ENCODE assay signal across 23 cellular contexts in the genomic region with DNA sequence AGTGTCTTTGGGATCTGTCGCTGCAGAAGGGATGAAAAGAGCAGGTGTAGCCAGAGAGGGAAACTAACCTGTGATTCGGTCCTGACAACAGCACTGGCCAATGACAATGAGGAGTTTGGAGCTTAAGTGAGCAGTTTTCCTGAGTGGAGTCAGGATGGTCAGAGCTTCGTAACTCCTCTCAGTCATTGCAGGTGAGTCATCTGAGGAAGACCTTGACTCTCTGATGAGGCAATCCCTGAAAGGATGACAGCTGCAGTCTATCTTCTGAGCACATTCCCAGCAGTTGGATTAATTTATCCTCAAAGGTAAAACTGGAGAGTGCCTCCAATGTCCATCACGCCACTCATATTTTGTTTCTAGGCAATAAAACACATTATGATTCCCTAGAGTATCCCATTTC.
A peak's percentile ranks its signal among the peaks of the same experiment; 100 is the strongest.
DNase-seq lines count a peak whose midpoint lies in the region; ATAC-seq, FAIRE-seq and TF ChIP-seq lines count a peak whose summit lies in the region.
"Had no signal": no experiment of that assay in that cellular context is flagged by ENCODE, and none has a peak within 500 bp of the region (broad histone marks: within the 10 kb centered on the region; RNA-seq: fewer than 3 reads in every experiment).

No MANE protein-coding gene starts in this region.

- no peak overlapping the region for H3K14ac ChIP-seq in H1 (ENCODE audit: insufficient read length)

- no peak overlapping the region for H2AK5ac ChIP-seq in H1 (ENCODE audit: low read depth, low read length)

- DNase-seq in HT1080 (ENCODE audit: low read depth): peak; percentile 65
- peak; percentile 6 for DNase-seq in NCI-H226
- no peak for DNase-seq in H1 (ENCODE audit: low read depth in 1 of 2, low spot score in 2 of 2)
- peak; percentile 84 for DNase-seq in kidney tubule cell (ENCODE audit: low spot score)
- no peak for DNase-seq in NCI-H187 (lab: John Stamatoyannopoulos, UW)
- DNase-seq in D341Med (ENCODE audit: low spot score): no peak
- DNase-seq: Caco-2; CD8-positive, alpha-beta T cell; DMS 273 treated with DMSO at 0.1 percent for 48 hours; GM23248; H9; KBM-7; MM.1S; NCI-H1694; NCI-H2081 treated with DMSO at 0.1 percent for 48 hours; NCI-H446 treated with DMSO at 0.1 percent for 48 hours; NCI-H526 treated with DMSO at 0.1 percent for 48 hours; PC-9; SHP77 had no signal

- no peak overlapping the region for H2BK120ac ChIP-seq in H1 (replicated peaks; ENCODE audit: low read depth, low read length)

- H3K23me2 ChIP-seq in H1 (ENCODE audit: low read depth, low read length): no peaks in the 10 kb centered on the region

- no peak overlapping the region for H2BK5ac ChIP-seq in H1 (ENCODE audit: low read depth, low read length)

- H4K20me1 ChIP-seq in H1 (replicated peaks in 1 of 2; ENCODE audit: control insufficient read depth in 1 of 2, insufficient read depth in 2 of 2, low read length in 2 of 2): no peaks in the 10 kb centered on the region

- no peaks in the 10 kb centered on the region for H3K27me3 ChIP-seq in H1 (replicated peaks in 1 of 4; ENCODE audit: control insufficient read depth in 3 of 4, extremely low read depth in 1 of 4, insufficient read depth in 3 of 4, low read length in 3 of 4)

- POLR2A ChIA-PET in H1 (lab: Charles Lee; ENCODE audit: partially characterized antibody): no interaction called here

- CTCF ChIA-PET in H1 (lab: Charles Lee; ENCODE audit: partially characterized antibody): no interaction called here

- TF ChIP-seq EP300 in H1 (IDR thresholded peaks at IDR 0.05; ENCODE audit: borderline replicate concordance in 1 of 2, low read depth in 2 of 2, low read length in 2 of 2): no peak

- 91% methylated on average over 4 of the region's 4 CpGs; no CpG with 5 or more reads in 1 of the 2 experiments for WGBS in H1 (ENCODE audit: extremely low coverage in 1 of 2, insufficient coverage in 1 of 2, insufficient read length in 1 of 2, insufficient replicate concordance in 2 of 2, low coverage in 1 of 2, low lambda C conversion rate in 2 of 2, missing lambda C conversion rate in 1 of 2), 2 experiments

- no peak overlapping the region for H3K9ac ChIP-seq in H1 (replicated peaks in 1 of 4; ENCODE audit: extremely low read depth in 1 of 4, low read depth in 3 of 4, low read length in 3 of 4)
- H3K9ac ChIP-seq: GM23248 had no signal

- TF ChIP-seq CTCF in H1 (IDR thresholded peaks at IDR 0.05; ENCODE audit: control extremely low read depth in 1 of 3, insufficient read depth in 1 of 3, low read depth in 1 of 3, low read length in 3 of 3): no peak

- no peak overlapping the region for H4K8ac ChIP-seq in H1 (ENCODE audit: extremely low read depth, insufficient read depth, low read length)

- no peaks in the 10 kb centered on the region for H3K4me1 ChIP-seq in H1 (replicated peaks in 1 of 4; ENCODE audit: control insufficient read depth in 3 of 4, insufficient read depth in 4 of 4, low read length in 3 of 4)
- H3K4me1 ChIP-seq: Caco-2 had no signal

- H3K27ac ChIP-seq in H1 (ENCODE audit: low read depth, low read length): no peak overlapping the region
- H3K27ac ChIP-seq: C4-2B, GM23248, PC-9, RWPE1 had no signal

- H2BK12ac ChIP-seq in H1 (ENCODE audit: low read depth, low read length): no peak overlapping the region

- FAIRE-seq in H1 (lab: Jason Lieb, UNC): no peak
- FAIRE-seq: GM18507 had no signal

- no peak overlapping the region for H3K4ac ChIP-seq in H1 (replicated peaks; ENCODE audit: insufficient read length, low read depth, low read length)

- TF ChIP-seq POLR2A in H1 (IDR thresholded peaks at IDR 0.05; ENCODE audit: control extremely low read depth in 1 of 2, low read depth in 2 of 2, low read length in 2 of 2): no peak

- no peak overlapping the region for H2BK15ac ChIP-seq in H1 (ENCODE audit: low read length)

- H3K9me3 ChIP-seq in H1 (ENCODE audit: insufficient read depth in 2 of 2, low read depth in 1 of 2, low read length in 1 of 2): no peaks in the 10 kb centered on the region
- H3K9me3 ChIP-seq: Caco-2 had no signal

- H2BK20ac ChIP-seq in H1 (ENCODE audit: low read length): no peak overlapping the region

- no peak overlapping the region for H4K91ac ChIP-seq in H1 (replicated peaks; ENCODE audit: insufficient read length, low read length)

- peak overlapping the region; percentile 73; the same call in 1 of the 2 replicates for H2AFZ ChIP-seq in H1 (ENCODE audit: low read length)
- H2AFZ ChIP-seq: GM23248, PC-9 had no signal

- H3K4me3 ChIP-seq in H1 (ENCODE audit: extremely low read depth in 1 of 4, insufficient read depth in 2 of 4, low read depth in 3 of 4, low read length in 4 of 4): no peak overlapping the region
- H3K4me3 ChIP-seq: GM23248, PC-9 had no signal

- H3K79me1 ChIP-seq in H1 (ENCODE audit: low read depth, low read length): no peaks in the 10 kb centered on the region

- H3K18ac ChIP-seq in H1 (ENCODE audit: extremely low read depth, low read length): no peak overlapping the region

- no peak overlapping the region for H3K4me2 ChIP-seq in H1 (ENCODE audit: insufficient read depth in 1 of 2, low read depth in 2 of 2, low read length in 2 of 2)
- H3K4me2 ChIP-seq: PC-9 had no signal

- no peaks in the 10 kb centered on the region for H3K79me2 ChIP-seq in H1 (ENCODE audit: control insufficient read depth in 1 of 2, insufficient read depth in 2 of 2, low read length in 2 of 2)

- no peak for ATAC-seq in GM19023 (IDR thresholded peaks at IDR 0.05; ENCODE audit: unreplicated experiment)
- ATAC-seq: CD8-positive, alpha-beta T cell had no signal

- TF ChIP-seq RAD21 in H1 (IDR thresholded peaks at IDR 0.05 in 1 of 2, conservative IDR thresholded peaks at IDR 0.05 in 1 of 2; ENCODE audit: low read depth in 2 of 2, low read length in 2 of 2): no peak

- no peaks in the 10 kb centered on the region for H3K36me3 ChIP-seq in H1 (ENCODE audit: control insufficient read depth in 2 of 4, insufficient read depth in 4 of 4, low read length in 3 of 4)

- no peak overlapping the region for H3K23ac ChIP-seq in H1 (ENCODE audit: insufficient read length)

- H3K56ac ChIP-seq in H1 (replicated peaks; ENCODE audit: insufficient read length, low read depth, low read length): no peak overlapping the region

- no peak overlapping the region for H4K5ac ChIP-seq in H1 (ENCODE audit: insufficient read length, low read depth, low read length)

TF ChIP-seq in H1, 55 proteins besides CTCF, POLR2A, EP300 and RAD21:
- TF ChIP-seq TAF1 (IDR thresholded peaks at IDR 0.05; ENCODE audit: low read depth, low read length) (no peak), CBX8 (IDR thresholded peaks at IDR 0.05; ENCODE audit: borderline replicate concordance, low read depth, low read length) (no peak), CREB1 (IDR thresholded peaks at IDR 0.05) (no peak), TEAD4 (IDR thresholded peaks at IDR 0.05; ENCODE audit: low read depth, low read length) (no peak), HDAC2 (IDR thresholded peaks at IDR 0.05; ENCODE audit: borderline replicate concordance in 1 of 2, low read depth in 2 of 2, low read length in 2 of 2) (no peak), CEBPB (IDR thresholded peaks at IDR 0.05; ENCODE audit: low read depth, low read length) (no peak), RBBP5 (IDR thresholded peaks at IDR 0.05; ENCODE audit: borderline replicate concordance, low read depth, low read length) (no peak), CHD1 (IDR thresholded peaks at IDR 0.05; ENCODE audit: low read depth, low read length) (no peak), SIRT6 (IDR thresholded peaks at IDR 0.05; ENCODE audit: low read length) (no peak), SIX5 (IDR thresholded peaks at IDR 0.05; ENCODE audit: low read depth, low read length) (no peak), SP1 (IDR thresholded peaks at IDR 0.05; ENCODE audit: low read depth, low read length) (no peak), SRF (IDR thresholded peaks at IDR 0.05; ENCODE audit: low read depth, low read length) (no peak), ZNF274 (IDR thresholded peaks at IDR 0.05; ENCODE audit: borderline replicate concordance, extremely low read depth, low read length) (no peak), KDM4A (IDR thresholded peaks at IDR 0.05; ENCODE audit: low read depth, low read length, severe bottlenecking) (no peak)
- TF ChIP-seq, protein P1, sequence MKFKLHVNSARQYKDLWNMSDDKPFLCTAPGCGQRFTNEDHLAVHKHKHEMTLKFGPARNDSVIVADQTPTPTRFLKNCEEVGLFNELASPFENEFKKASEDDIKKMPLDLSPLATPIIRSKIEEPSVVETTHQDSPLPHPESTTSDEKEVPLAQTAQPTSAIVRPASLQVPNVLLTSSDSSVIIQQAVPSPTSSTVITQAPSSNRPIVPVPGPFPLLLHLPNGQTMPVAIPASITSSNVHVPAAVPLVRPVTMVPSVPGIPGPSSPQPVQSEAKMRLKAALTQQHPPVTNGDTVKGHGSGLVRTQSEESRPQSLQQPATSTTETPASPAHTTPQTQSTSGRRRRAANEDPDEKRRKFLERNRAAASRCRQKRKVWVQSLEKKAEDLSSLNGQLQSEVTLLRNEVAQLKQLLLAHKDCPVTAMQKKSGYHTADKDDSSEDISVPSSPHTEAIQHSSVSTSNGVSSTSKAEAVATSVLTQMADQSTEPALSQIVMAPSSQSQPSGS (IDR thresholded peaks at IDR 0.05; ENCODE audit: low read length): no peak
- TF ChIP-seq, protein P2, sequence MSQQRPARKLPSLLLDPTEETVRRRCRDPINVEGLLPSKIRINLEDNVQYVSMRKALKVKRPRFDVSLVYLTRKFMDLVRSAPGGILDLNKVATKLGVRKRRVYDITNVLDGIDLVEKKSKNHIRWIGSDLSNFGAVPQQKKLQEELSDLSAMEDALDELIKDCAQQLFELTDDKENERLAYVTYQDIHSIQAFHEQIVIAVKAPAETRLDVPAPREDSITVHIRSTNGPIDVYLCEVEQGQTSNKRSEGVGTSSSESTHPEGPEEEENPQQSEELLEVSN (IDR thresholded peaks at IDR 0.05): no peak
- TF ChIP-seq, protein P3, sequence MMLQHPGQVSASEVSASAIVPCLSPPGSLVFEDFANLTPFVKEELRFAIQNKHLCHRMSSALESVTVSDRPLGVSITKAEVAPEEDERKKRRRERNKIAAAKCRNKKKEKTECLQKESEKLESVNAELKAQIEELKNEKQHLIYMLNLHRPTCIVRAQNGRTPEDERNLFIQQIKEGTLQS (IDR thresholded peaks at IDR 0.05; ENCODE audit: insufficient read depth, low read depth, low read length): no peak

Comparison
In these comparisons a context has a peak if more than half of its experiments do, and no peak if none do; other contexts are left out.
1. DNase-seq: peak in HT1080 (single experiment), NCI-H226 (single experiment) and kidney tubule cell (single experiment); none in H1 (0 of 2), NCI-H187 (0 of 2) and D341Med (single experiment).